ENCODE assay signal across 8 cellular contexts in the genomic region with DNA sequence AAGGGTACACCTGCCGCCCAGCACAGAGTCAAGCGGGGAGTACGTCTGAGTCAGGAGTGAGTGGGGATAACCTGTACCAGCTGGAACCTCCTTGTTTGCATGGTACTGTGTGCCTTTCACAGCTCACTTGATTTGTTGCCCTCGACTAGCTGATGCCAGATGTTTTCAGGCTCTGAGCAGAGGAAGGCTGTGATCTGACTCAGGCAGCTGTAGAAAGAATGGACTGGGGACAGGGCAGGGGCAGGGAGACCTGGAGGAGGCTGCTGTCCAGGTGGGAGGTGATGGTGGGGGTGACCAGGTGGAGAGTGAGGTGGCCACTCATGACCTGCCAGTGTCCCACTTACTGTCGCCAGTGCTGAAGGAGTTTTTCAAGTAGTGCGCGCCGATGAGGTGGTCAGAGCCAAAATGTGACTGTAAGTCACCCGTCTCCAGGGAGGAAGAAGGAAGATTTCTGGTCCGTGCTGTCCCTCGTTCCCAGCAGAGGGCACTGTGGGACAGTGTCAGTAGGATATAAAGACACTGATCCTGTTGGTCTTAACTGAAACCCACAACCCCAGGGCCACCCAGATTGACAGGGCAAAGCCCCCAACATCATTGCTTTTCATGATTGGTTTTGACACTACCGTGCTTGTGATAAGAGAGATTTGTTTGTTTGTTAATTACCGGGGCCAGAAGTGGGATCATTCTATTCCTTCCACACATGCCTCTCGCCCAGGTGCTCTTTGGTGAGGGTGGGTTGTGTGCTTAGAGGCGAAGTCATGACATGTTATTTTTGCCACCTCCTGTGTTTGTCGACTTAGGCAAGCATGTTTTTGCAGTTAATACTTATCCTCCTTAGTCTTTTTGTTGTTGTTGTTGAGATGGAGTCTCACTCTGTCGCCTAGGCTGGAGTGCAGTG.
DNase-seq lines count a peak whose midpoint lies in the region; ATAC-seq, FAIRE-seq and TF ChIP-seq lines count a peak whose summit lies in the region.

No MANE protein-coding gene starts in this region.

- in situ Hi-C loops in GM12878 (cut with MboI) = no loop called here

- no peak overlapping the region for H3K4me3 ChIP-seq in GM12865 (ENCODE audit: low read depth, low read length)
- no peak overlapping the region for H3K4me3 ChIP-seq in GM12878
- H3K4me3 ChIP-seq in smooth muscle cell = no peak overlapping the region

- no peaks in the 10 kb centered on the region; the same call in 2 of the 3 replicates for H3K9me3 ChIP-seq in GM12878 (replicated peaks; ENCODE audit: control insufficient read depth, insufficient read depth, low read length)
- no peaks in the 10 kb centered on the region for H3K9me3 ChIP-seq in smooth muscle cell (replicated peaks; ENCODE audit: low read depth)

- H3K4me1 ChIP-seq in GM12878 (ENCODE audit: control insufficient read depth, insufficient read depth, low read length) (no peaks in the 10 kb centered on the region; the same call in 1 of the 2 replicates), smooth muscle cell (ENCODE audit: low read depth) (no peaks in the 10 kb centered on the region)

- peak; percentile 53 for TF ChIP-seq RAD21 in GM12878 (IDR thresholded peaks at IDR 0.05; ENCODE audit: insufficient read depth, low read depth, low read length)

- WGBS in GM12878 (ENCODE audit: insufficient coverage, insufficient replicate concordance, low lambda C conversion rate, missing lambda C conversion rate) = 81% methylated on average over 17 of the region's 17 CpGs
- 59% methylated on average over 16 of the region's 17 CpGs for WGBS in smooth muscle cell (ENCODE audit: low lambda C conversion rate)

- H3K36me3 ChIP-seq in GM12878 (ENCODE audit: control insufficient read depth in 2 of 2, insufficient read depth in 2 of 2, low read length in 1 of 2) (peaks cover 22 to 30% of the 10 kb centered on the region in 2 experiments), smooth muscle cell (ENCODE audit: low read depth) (no peaks in the 10 kb centered on the region)

- no peaks in the 10 kb centered on the region for H3F3A ChIP-seq in smooth muscle cell (ENCODE audit: low read depth)

- DNase-seq in GM12865 (ENCODE audit: low read depth) (peak; percentile 67), NCI-H1930 (lab: John Stamatoyannopoulos, UW) (peak; percentile 46 to 73), T-helper 9 cell (peak; percentile 26), GM12878 (ENCODE audit: low read depth, low spot score) (peak; percentile 17), iPS DF 19.7 (ENCODE audit: low read depth, low spot score) (peak; percentile 35), smooth muscle cell (lab: John Stamatoyannopoulos, UW; ENCODE audit: unreplicated experiment) (peak; percentile 5)

- no peak for TF ChIP-seq POLR2A in GM12878 (IDR thresholded peaks at IDR 0.05; ENCODE audit: low read depth, low read length)

- no peaks in the 10 kb centered on the region for H4K20me1 ChIP-seq in GM12878 (ENCODE audit: control insufficient read depth, insufficient read depth)
- H4K20me1 ChIP-seq in smooth muscle cell (ENCODE audit: low read depth) = no peaks in the 10 kb centered on the region

- CTCF ChIA-PET in GM12878 (lab: Yijun Ruan, JAX) = interaction anchor here (0.5 to 3.5 kb wide), 13 partner anchors 9 to 235 kb away, joined by 3 to 39 read pairs (median 3); partner anchors contain the start of gene WDR87

- no peak overlapping the region for H2AFZ ChIP-seq in GM12878 (ENCODE audit: control insufficient read depth, low read depth, low read length)
- no peak overlapping the region for H2AFZ ChIP-seq in smooth muscle cell (ENCODE audit: low read depth)

- BruUV-seq in GM12878 (replicated peaks; lab: Mats Ljungman, UMichigan) = TSS peak; percentile 14

- SMC1A ChIA-PET in GM12878 (lab: Charles Lee; ENCODE audit: uncharacterized antibody, unreplicated experiment) = interaction anchor here (0.6 to 1.9 kb wide), 8 partner anchors 12 to 197 kb away, joined by 3 to 7 read pairs (median 5); partner anchors contain the start of genes SIPA1L3 and WDR87

- peak; percentile 81 for FAIRE-seq in GM12878 (lab: Jason Lieb, UNC)

- H3K4me2 ChIP-seq in GM12878 (ENCODE audit: control insufficient read depth, insufficient read depth) = no peak overlapping the region
- no peak overlapping the region for H3K4me2 ChIP-seq in smooth muscle cell

- H3K27ac ChIP-seq in GM12878 (ENCODE audit: control insufficient read depth, insufficient read depth) (peak overlapping the region; percentile 25; the same call in 1 of the 2 replicates), smooth muscle cell (ENCODE audit: low read depth) (no peak overlapping the region)

- ATAC-seq in GM12878 (peak; percentile 87), HG03439 (IDR thresholded peaks at IDR 0.05; ENCODE audit: unreplicated experiment) (no peak), HG03196 (IDR thresholded peaks at IDR 0.05; ENCODE audit: unreplicated experiment) (no peak)

- TF ChIP-seq EP300 in GM12878 (IDR thresholded peaks at IDR 0.05; ENCODE audit: borderline replicate concordance in 1 of 2, control insufficient read depth in 1 of 2, low read depth in 2 of 2, low read length in 2 of 2) = no peak

- H3K9ac ChIP-seq in GM12878 (ENCODE audit: control insufficient read depth, insufficient read depth, low read length) (no peak overlapping the region), smooth muscle cell (ENCODE audit: low read depth) (no peak overlapping the region)

- H3K79me2 ChIP-seq in GM12878 (ENCODE audit: control insufficient read depth, insufficient read depth, low read length) (peaks cover 2% of the 10 kb centered on the region; the same call in 1 of the 2 replicates), smooth muscle cell (ENCODE audit: low read depth) (no peaks in the 10 kb centered on the region)

- TF ChIP-seq CTCF in GM12865 (IDR thresholded peaks at IDR 0.05; ENCODE audit: insufficient read depth, low read depth, low read length, missing control alignments) (peak; percentile 51), GM12878 (IDR thresholded peaks at IDR 0.05 in 2 of 3, conservative IDR thresholded peaks at IDR 0.05 in 1 of 3; ENCODE audit: control insufficient read depth in 2 of 3, extremely low read depth in 1 of 3, insufficient read depth in 1 of 3, low read depth in 3 of 3, low read length in 3 of 3) (peak; percentile 60 to 69 (median 64)), smooth muscle cell (IDR thresholded peaks at IDR 0.05; ENCODE audit: borderline replicate concordance, insufficient read depth, poor library complexity, severe bottlenecking) (peak; percentile 58)

- POLR2A ChIA-PET in GM12878 (lab: Charles Lee) = no interaction called here

- H3K27me3 ChIP-seq in GM12878 (replicated peaks in 1 of 2; ENCODE audit: control insufficient read depth in 2 of 2, insufficient read depth in 2 of 2, low read length in 1 of 2) = no peaks in the 10 kb centered on the region
- H3K27me3 ChIP-seq in smooth muscle cell (ENCODE audit: low read depth) = no peaks in the 10 kb centered on the region

- intact Hi-C loops in GM12878 (cut with micrococcal nuclease; ENCODE audit: unreplicated experiment) = loop anchor here (5.0 kb wide), 1 partner anchor 188 kb away; the partner anchor contains the start of genes SIPA1L3 and WDR87

- RAD21 ChIA-PET in GM12878 (lab: Charles Lee; ENCODE audit: unreplicated experiment) = interaction anchor here (0.9 to 1.6 kb wide), 4 partner anchors 36 to 193 kb away, joined by 3 to 10 read pairs (median 6); no protein-coding TSS in a partner anchor

TF ChIP-seq in GM12878, 131 proteins besides CTCF, POLR2A, EP300 and RAD21:
- no peak for TF ChIP-seq CBFB (IDR thresholded peaks at IDR 0.05; ENCODE audit: low read depth)
- peak; percentile 48; the same call in 1 of the 2 replicates for TF ChIP-seq SMC3 (IDR thresholded peaks at IDR 0.05; ENCODE audit: borderline replicate concordance, low read length)
- peak; percentile 50; the same call in 1 of the 2 replicates for TF ChIP-seq RFX5 (IDR thresholded peaks at IDR 0.05; ENCODE audit: low read depth, low read length)
- peak; percentile 45 for TF ChIP-seq PKNOX1 (IDR thresholded peaks at IDR 0.05)
TF ChIP-seq in GM12878: peak in this region for 3.

Comparison
In these comparisons a context has a peak if more than half of its experiments do, and no peak if none do; other contexts are left out.
1. DNase-seq: peak in every context shown above with its lines; median percentile 67 in GM12865; 60 in NCI-H1930; 35 in iPS DF 19.7; 26 in T-helper 9 cell; 17 in GM12878; 5 in smooth muscle cell.